Comparison of ENCODE assay signal across 8 cellular contexts in genomic region chr15:101288905-101289513, GRCh38. TPM values are rescaled to one million over a fixed set of nuclear protein-coding genes. Genes with fewer than 3 reads are reported as not detected.
DNase-seq lines count a peak whose midpoint lies in the region; ATAC-seq and TF ChIP-seq lines count a peak whose summit lies in the region.

No MANE protein-coding gene starts in this region.

- H3K36me3 ChIP-seq in BJ (ENCODE audit: control insufficient read depth, insufficient read depth, low read length) (peaks cover 7% of the 10 kb centered on the region), body of pancreas (replicated peaks in 1 of 2; ENCODE audit: insufficient read depth in 1 of 2, low read depth in 2 of 2) (peaks cover 8 to 18% of the 10 kb centered on the region in 2 donors)

- H3K27ac ChIP-seq in body of pancreas: peak overlapping the region in 1 of 4 donors; percentile 17

- DNase-seq in BJ (ENCODE audit: low read depth) (no peak), NCI-H748 (lab: John Stamatoyannopoulos, UW; ENCODE audit: unreplicated experiment) (peak; percentile 40), body of pancreas (no peak), left colon (no peak), UCSD-AML1 (lab: John Stamatoyannopoulos, UW; ENCODE audit: unreplicated experiment) (no peak)

- POLR2A ChIA-PET in BJ (lab: Charles Lee): no interaction called here

- H3K27me3 ChIP-seq in BJ (ENCODE audit: control insufficient read depth, insufficient read depth, low read length): no peaks in the 10 kb centered on the region
- no peaks in the 10 kb centered on the region for H3K27me3 ChIP-seq in body of pancreas

- WGBS in body of pancreas, 2 donors: 50 to 56% methylated on average over 8 of the region's 8 CpGs

- no peak for TF ChIP-seq POLR2A in body of pancreas (IDR thresholded peaks at IDR 0.05)

- ATAC-seq in body of pancreas: no peak
- ATAC-seq in left colon: peak; percentile 63
- ATAC-seq in GM21381 (IDR thresholded peaks at IDR 0.05; ENCODE audit: unreplicated experiment): no peak
- ATAC-seq in GM21360 (IDR thresholded peaks at IDR 0.05; ENCODE audit: unreplicated experiment): no peak

- TF ChIP-seq CTCF in BJ (IDR thresholded peaks at IDR 0.05; ENCODE audit: insufficient read depth, low read depth, low read length) (peak; percentile 66), GM12872 (IDR thresholded peaks at IDR 0.05; ENCODE audit: insufficient read depth, low read depth, low read length) (peak; percentile 64), body of pancreas (IDR thresholded peaks at IDR 0.05) (peak; percentile 39 to 62 (median 55))

- H3K4me1 ChIP-seq in body of pancreas: peaks cover 24% of the 10 kb centered on the region

- CTCF ChIA-PET in BJ (lab: Yijun Ruan, JAX): interaction anchor here (0.6 to 3.9 kb wide), 13 partner anchors 9 to 500 kb away, joined by 3 to 36 read pairs (median 4); partner anchors contain the start of gene TM2D3

- intact Hi-C loops in body of pancreas (cut with DNase I): no loop called here
- intact Hi-C loops in left colon (cut with DNase I, micrococcal nuclease): no loop called here

- H3K9me3 ChIP-seq in body of pancreas: no peaks in the 10 kb centered on the region

- H3K4me3 ChIP-seq in BJ (ENCODE audit: low read depth, low read length): no peak overlapping the region
- H3K4me3 ChIP-seq in body of pancreas: no peak overlapping the region

RNA-seq across cellular contexts. Expression of gene SNRPA1, which starts 6.0 kb away (rescaled TPM):
- 27.0 and 44.8 TPM in 2 replicates for polyA plus RNA-seq in BJ (2011; rRNA removed)
- polyA minus RNA-seq in BJ (2011; rRNA and poly(A)+ RNA removed): 7.9 and 10.0 TPM in 2 replicates
- 10 to 100 TPM; 26.2 to 29.7 TPM for total RNA-seq in body of pancreas
- 10 to 100 TPM; 44.7 to 48.2 TPM for total RNA-seq in left colon

RNA-seq across cellular contexts. Expression of gene SELENOS, which starts 11.7 kb away (rescaled TPM):
- 71.2 and 86.0 TPM in 2 replicates for polyA plus RNA-seq in BJ (2011; rRNA removed)
- polyA minus RNA-seq in BJ (2011; rRNA and poly(A)+ RNA removed): 19.1 and 24.5 TPM in 2 replicates
- 10 to 100 TPM; 37.2 to 45.1 TPM for total RNA-seq in body of pancreas
- total RNA-seq in left colon: 100 to 1,000 TPM; 134 to 142 TPM

RNA-seq across cellular contexts. Expression of gene CHSY1, which starts 37.2 kb away (rescaled TPM):
- polyA plus RNA-seq in BJ (2011; rRNA removed): 17.7 and 24.3 TPM in 2 replicates
- polyA minus RNA-seq in BJ (2011; rRNA and poly(A)+ RNA removed): 14.9 and 16.0 TPM in 2 replicates
- total RNA-seq in body of pancreas (10 to 100 TPM in 1 of 2 donors, 1 to 10 TPM in 1; 7.8 to 12.2 TPM), left colon (10 to 100 TPM; 10.6 to 11.7 TPM)
